ENCODE assay signal across 8 cellular contexts in genomic region chr19:9819590-9819898, GRCh38. TPM values are rescaled to one million over a fixed set of nuclear protein-coding genes. Genes with fewer than 3 reads are reported as not detected.
DNase-seq lines count a peak whose midpoint lies in the region; ATAC-seq and TF ChIP-seq lines count a peak whose summit lies in the region.

No MANE protein-coding gene starts in this region.

- H3K9me3 Mint-ChIP-seq in HFFc6 (no peaks in the 10 kb centered on the region), mesothelial cell of epicardium (peaks cover 6% of the 10 kb centered on the region)

- peak overlapping the region; percentile 28 for H3K4me3 ChIP-seq in astrocyte of the cerebellum (ENCODE audit: low read depth, low read length)

- H3K27me3 Mint-ChIP-seq in HFFc6 (ENCODE audit: insufficient read depth) (peaks cover 1% of the 10 kb centered on the region), mesothelial cell of epicardium (ENCODE audit: low read depth) (no peaks in the 10 kb centered on the region)

- DNase-seq in AG08395 (ENCODE audit: low spot score), result peak; percentile 98
- no peak for DNase-seq in HFFc6
- no peak for DNase-seq in astrocyte of the cerebellum (ENCODE audit: low read depth)
- DNase-seq in mesothelial cell of epicardium (ENCODE audit: low spot score in 2 of 2, unreplicated experiment in 2 of 2), result no peak
- no peak for DNase-seq in globus pallidus (ENCODE audit: low spot score)

- TF ChIP-seq CTCF in HFFc6 (IDR thresholded peaks at IDR 0.05) (no peak), astrocyte of the cerebellum (IDR thresholded peaks at IDR 0.05; ENCODE audit: low read depth, low read length, missing control alignments) (no peak), mesothelial cell of epicardium (IDR thresholded peaks at IDR 0.05; ENCODE audit: unreplicated experiment) (no peak)

- peaks cover 27% of the 10 kb centered on the region for H3K4me1 Mint-ChIP-seq in HFFc6 (ENCODE audit: low read depth)
- H3K4me1 Mint-ChIP-seq in mesothelial cell of epicardium, result peaks cover 22% of the 10 kb centered on the region

- ATAC-seq in HG03442 (IDR thresholded peaks at IDR 0.05; ENCODE audit: unreplicated experiment) (no peak), HG03469 (IDR thresholded peaks at IDR 0.05; ENCODE audit: unreplicated experiment) (no peak), GM21529 (IDR thresholded peaks at IDR 0.05; ENCODE audit: unreplicated experiment) (no peak)

- H3K4me3 Mint-ChIP-seq in HFFc6, result peak overlapping the region; percentile 83
- peak overlapping the region; percentile 90 for H3K4me3 Mint-ChIP-seq in mesothelial cell of epicardium

- H3K36me3 Mint-ChIP-seq in HFFc6 (ENCODE audit: low read depth) (peaks cover 17% of the 10 kb centered on the region), mesothelial cell of epicardium (peaks cover 15% of the 10 kb centered on the region)

- H3K27ac Mint-ChIP-seq in HFFc6 (peak overlapping the region; percentile 95), mesothelial cell of epicardium (peak overlapping the region; percentile 98)

- in situ Hi-C loops in astrocyte of the cerebellum (cut with HindIII; ENCODE audit: low sequenced_read_pairs), result no loop called here

RNA-seq across cellular contexts. Expression of gene FBXL12, which starts 0.7 kb away (rescaled TPM):
- total RNA-seq in HFFc6 (2021; fragmentation: NEBNext Ultra II Directional; extraction: Animal tissue kit (Norgen Biotek cat#: 25700)), result 10 to 100 TPM; 25.2 to 29.0 (median 27.2) TPM
- 42.4 to 43.8 TPM (median 43.5 TPM) in 3 replicates for total RNA-seq in mesothelial cell of epicardium

RNA-seq across cellular contexts. Expression of gene UBL5, which starts 8.2 kb away (rescaled TPM):
- 100 to 1,000 TPM; 365 to 483 (median 418) TPM for total RNA-seq in HFFc6 (2021; fragmentation: NEBNext Ultra II Directional; extraction: Animal tissue kit (Norgen Biotek cat#: 25700))
- total RNA-seq in mesothelial cell of epicardium, result 248 to 264 TPM (median 260 TPM) in 3 replicates

RNA-seq across cellular contexts. Expression of gene PIN1, which starts 15.6 kb away (rescaled TPM):
- 100 to 1,000 TPM; 113 to 153 (median 120) TPM for total RNA-seq in HFFc6 (2021; fragmentation: NEBNext Ultra II Directional; extraction: Animal tissue kit (Norgen Biotek cat#: 25700))
- 60.0 to 61.1 TPM (median 60.6 TPM) in 3 replicates for total RNA-seq in mesothelial cell of epicardium

RNA-seq across cellular contexts. Expression of gene ZNF846, which starts 51.0 kb away (rescaled TPM):
- total RNA-seq in HFFc6 (2021; fragmentation: NEBNext Ultra II Directional; extraction: Animal tissue kit (Norgen Biotek cat#: 25700)), result 1 to 10 TPM; 3.9 to 6.2 (median 4.9) TPM
- 30.4 to 32.1 TPM (median 31.0 TPM) in 3 replicates for total RNA-seq in mesothelial cell of epicardium
